In genomic region chr3:141072950-141073349, GRCh38 we compare ENCODE assay signal across 18 cellular contexts. TPM values are rescaled to one million over a fixed set of nuclear protein-coding genes. Genes with fewer than 3 reads are reported as not detected.
DNase-seq lines count a peak whose midpoint lies in the region; ATAC-seq and TF ChIP-seq lines count a peak whose summit lies in the region.
"Had no signal": no experiment of that assay in that cellular context is flagged by ENCODE, and none has a peak within 500 bp of the region (broad histone marks: within the 10 kb centered on the region; RNA-seq: fewer than 3 reads in every experiment).

No MANE protein-coding gene starts in this region.

- H3K27me3 Mint-ChIP-seq in glutamatergic neuron (ENCODE audit: unreplicated experiment) = peaks cover 5% of the 10 kb centered on the region
- peaks cover 8% of the 10 kb centered on the region for H3K27me3 Mint-ChIP-seq in neural progenitor cell (ENCODE audit: insufficient read depth, low read depth)
- H3K27me3 Mint-ChIP-seq: CD4-positive, alpha-beta T cell had no signal

- no peak overlapping the region for H3K4me3 ChIP-seq in cardiac muscle cell
- no peak overlapping the region for H3K4me3 ChIP-seq in right atrium auricular region
- no peak overlapping the region for H3K4me3 ChIP-seq in neural progenitor cell
- no peak overlapping the region for H3K4me3 ChIP-seq in PC-3 (ENCODE audit: low read length)
- H3K4me3 ChIP-seq in gastroesophageal sphincter = no peak overlapping the region
- H3K4me3 ChIP-seq: A549, GM23248 had no signal

- H3K36me3 ChIP-seq in cardiac muscle cell (no peaks in the 10 kb centered on the region), right atrium auricular region (no peaks in the 10 kb centered on the region), neural progenitor cell (no peaks in the 10 kb centered on the region), PC-3 (ENCODE audit: low read depth, low read length) (no peaks in the 10 kb centered on the region), gastroesophageal sphincter (no peaks in the 10 kb centered on the region)

- TF ChIP-seq EP300 in gastroesophageal sphincter (IDR thresholded peaks at IDR 0.05) = no peak

- H4K20me1 ChIP-seq in neural progenitor cell (ENCODE audit: low read depth) (peaks cover 76% of the 10 kb centered on the region), PC-3 (ENCODE audit: low read length) (no peaks in the 10 kb centered on the region)

- H3K9ac ChIP-seq in neural progenitor cell (no peak overlapping the region), PC-3 (ENCODE audit: low read length) (no peak overlapping the region)
- H3K9ac ChIP-seq: GM23248 had no signal

- H3K9me3 Mint-ChIP-seq in glutamatergic neuron (ENCODE audit: unreplicated experiment) (peaks cover 14% of the 10 kb centered on the region), neural progenitor cell (no peaks in the 10 kb centered on the region)
- H3K9me3 Mint-ChIP-seq: CD4-positive, alpha-beta T cell; HFFc6 had no signal

- H3K9me3 ChIP-seq in cardiac muscle cell (ENCODE audit: low read depth) (no peaks in the 10 kb centered on the region), right atrium auricular region (no peaks in the 10 kb centered on the region), neural progenitor cell (ENCODE audit: low read depth) (no peaks in the 10 kb centered on the region), PC-3 (ENCODE audit: low read length) (no peaks in the 10 kb centered on the region), gastroesophageal sphincter (no peaks in the 10 kb centered on the region)
- H3K9me3 ChIP-seq: A549, Caco-2 had no signal

- WGBS in gastroesophageal sphincter (ENCODE audit: low coverage in 1 of 2), 2 donors = 94 to 100% methylated on average over 4 to 5 of the region's 5 CpGs

- no peak for TF ChIP-seq CTCF in cardiac muscle cell (IDR thresholded peaks at IDR 0.05; ENCODE audit: low read depth, low read length)
- no peak for TF ChIP-seq CTCF in right atrium auricular region (IDR thresholded peaks at IDR 0.05)
- TF ChIP-seq CTCF in glutamatergic neuron (IDR thresholded peaks at IDR 0.05; ENCODE audit: partially characterized antibody, unreplicated experiment) = no peak
- no peak for TF ChIP-seq CTCF in neural progenitor cell (IDR thresholded peaks at IDR 0.05)
- TF ChIP-seq CTCF in PC-3 (conservative IDR thresholded peaks at IDR 0.05; ENCODE audit: low read depth, low read length) = no peak
- no peak for TF ChIP-seq CTCF in gastroesophageal sphincter (IDR thresholded peaks at IDR 0.05)

- intact Hi-C loops in PC-3 (cut with micrococcal nuclease) = no loop called here

- H3K27ac ChIP-seq in cardiac muscle cell (peak overlapping the region; percentile 89), right atrium auricular region (no peak overlapping the region), neural progenitor cell (no peak overlapping the region), PC-3 (ENCODE audit: low read length) (no peak overlapping the region), gastroesophageal sphincter (no peak overlapping the region)
- H3K27ac ChIP-seq: 22Rv1, A549, C4-2B, GM23248 had no signal

- peak overlapping the region; percentile 30 for H3K27ac Mint-ChIP-seq in glutamatergic neuron (ENCODE audit: unreplicated experiment)
- H3K27ac Mint-ChIP-seq in neural progenitor cell = peak overlapping the region; percentile 25
- H3K27ac Mint-ChIP-seq: CD4-positive, alpha-beta T cell; HFFc6 had no signal

- H3K9me2 ChIP-seq in PC-3 (replicated peaks; ENCODE audit: low read length) = no peaks in the 10 kb centered on the region

- H3K36me3 Mint-ChIP-seq in glutamatergic neuron (ENCODE audit: unreplicated experiment) (no peaks in the 10 kb centered on the region), neural progenitor cell (peaks cover 17% of the 10 kb centered on the region)

- BruUV-seq in PC-3 (replicated peaks; lab: Mats Ljungman, UMichigan) = no TSS peak

- peaks cover 63% of the 10 kb centered on the region for H3F3A ChIP-seq in neural progenitor cell (ENCODE audit: low read depth)
- no peaks in the 10 kb centered on the region for H3F3A ChIP-seq in PC-3 (ENCODE audit: low read length, unreplicated experiment)

- H3K4me2 ChIP-seq in neural progenitor cell (no peak overlapping the region), PC-3 (ENCODE audit: low read length) (no peak overlapping the region)
- H3K4me2 ChIP-seq: A549 had no signal

- H3K27me3 ChIP-seq in cardiac muscle cell (no peaks in the 10 kb centered on the region), right atrium auricular region (no peaks in the 10 kb centered on the region), neural progenitor cell (peaks cover 82% of the 10 kb centered on the region), PC-3 (ENCODE audit: low read length) (0 out of 2 replicates have a peak, but pooled peaks cover 7% of the 10 kb centered on the region), gastroesophageal sphincter (no peaks in the 10 kb centered on the region)

- POLR2A ChIA-PET in PC-3 (lab: Charles Lee; ENCODE audit: unreplicated experiment) = no interaction called here

- H3K79me2 ChIP-seq in neural progenitor cell (ENCODE audit: low read depth) = no peaks in the 10 kb centered on the region
- no peaks in the 10 kb centered on the region for H3K79me2 ChIP-seq in PC-3 (ENCODE audit: low read length)

- H2AFZ ChIP-seq in neural progenitor cell (replicated peaks) (no peak overlapping the region), PC-3 (ENCODE audit: low read length) (no peak overlapping the region)
- H2AFZ ChIP-seq: GM23248 had no signal

- no peak for TF ChIP-seq POLR2A in gastroesophageal sphincter (IDR thresholded peaks at IDR 0.05)

- H3K4me1 Mint-ChIP-seq in glutamatergic neuron (ENCODE audit: low read depth, unreplicated experiment) (peaks cover 75% of the 10 kb centered on the region), neural progenitor cell (peaks cover 88% of the 10 kb centered on the region)

- peaks cover 77% of the 10 kb centered on the region for H3K4me1 ChIP-seq in cardiac muscle cell (ENCODE audit: low read depth)
- peaks cover 0 to 26% of the 10 kb centered on the region in 2 donors for H3K4me1 ChIP-seq in right atrium auricular region
- peaks cover 70% of the 10 kb centered on the region for H3K4me1 ChIP-seq in neural progenitor cell
- no peaks in the 10 kb centered on the region for H3K4me1 ChIP-seq in PC-3 (ENCODE audit: insufficient read depth, low read length)
- H3K4me1 ChIP-seq in gastroesophageal sphincter = peaks cover 0 to 26% (median 14%) of the 10 kb centered on the region in 3 donors
- H3K4me1 ChIP-seq: A549 had no signal

- DNase-seq in cardiac muscle cell (ENCODE audit: low read depth in 1 of 2, low spot score in 1 of 2) (no peak), right atrium auricular region (ENCODE audit: low spot score) (no peak), glutamatergic neuron (no peak), neural progenitor cell (ENCODE audit: low spot score) (no peak), HuH-7 (ENCODE audit: low spot score) (no peak), PC-3 (no peak)
- DNase-seq: AML-193, Caco-2, GM23248, H7, HFFc6 had no signal

- CTCF ChIA-PET in PC-3 (lab: Charles Lee) = no interaction called here

- H3K4me3 Mint-ChIP-seq in glutamatergic neuron (ENCODE audit: unreplicated experiment) (no peak overlapping the region), neural progenitor cell (no peak overlapping the region)
- H3K4me3 Mint-ChIP-seq: CD4-positive, alpha-beta T cell; HFFc6 had no signal

- ATAC-seq in PC-3 (no peak), gastroesophageal sphincter (no peak)
- ATAC-seq: A549, HCT116 had no signal

RNA-seq across cellular contexts. Expression of gene SPSB4, which starts 21.8 kb away (rescaled TPM):
- total RNA-seq in cardiac muscle cell = 66.4 and 82.2 TPM in 2 replicates
- 57.0 and 58.3 TPM in 2 replicates for polyA plus RNA-seq in cardiac muscle cell
- total RNA-seq in right atrium auricular region = 1 to 10 TPM; 1.8 to 6.9 TPM
- 98.4 TPM for total RNA-seq in glutamatergic neuron (ENCODE audit: unreplicated experiment)
- total RNA-seq in neural progenitor cell (ENCODE audit: low replicate concordance) = 4.9 and 10.7 TPM in 2 replicates
- total RNA-seq in PC-3 (2014; rRNA removed) = not detected in 2 replicates
- 1 to 10 TPM in 3 of 4 donors, under 1 TPM in 1; 0.22 to 3.4 (median 1.2) TPM for total RNA-seq in gastroesophageal sphincter
- total RNA-seq: Caco-2; CD4-positive, alpha-beta T cell; GM23248; HFFc6 had no signal
- polyA plus RNA-seq: BJ, GM23248 had no signal
